Comparison of ENCODE assay signal across 23 cellular contexts in genomic region chr13:107351305-107351704, GRCh38.
DNase-seq lines count a peak whose midpoint lies in the region; ATAC-seq, FAIRE-seq and TF ChIP-seq lines count a peak whose summit lies in the region.
"Had no signal": no experiment of that assay in that cellular context is flagged by ENCODE, and none has a peak within 500 bp of the region (broad histone marks: within the 10 kb centered on the region; RNA-seq: fewer than 3 reads in every experiment).

No MANE protein-coding gene starts in this region.

- no CpG with 5 or more reads among the region's 8 CpGs for WGBS in mesendoderm (ENCODE audit: extremely low coverage, insufficient coverage, low lambda C conversion rate)

- TF ChIP-seq CTCF in BE2C (IDR thresholded peaks at IDR 0.05; ENCODE audit: low read depth, low read length) (no peak), endothelial cell of umbilical vein (IDR thresholded peaks at IDR 0.05; ENCODE audit: extremely low read depth in 1 of 2, insufficient read depth in 1 of 2, low read depth in 1 of 2, low read length in 2 of 2) (no peak), dorsolateral prefrontal cortex (IDR thresholded peaks at IDR 0.05 in 54 of 56, conservative IDR thresholded peaks at IDR 0.05 in 2 of 56; ENCODE audit: low read depth in 1 of 56, partially characterized antibody in 56 of 56) (no peak), WERI-Rb-1 (IDR thresholded peaks at IDR 0.05; ENCODE audit: low read depth, low read length) (no peak)

- H3K18ac ChIP-seq in mesendoderm (ENCODE audit: low read length): no peak overlapping the region

- peak; percentile 37 for DNase-seq in BE2C
- DNase-seq in OCI-M1 (lab: John Stamatoyannopoulos, UW): peak; percentile 65
- DNase-seq in endothelial cell of umbilical vein (ENCODE audit: low read depth, low spot score): peak; percentile 28
- peak; percentile 98 for DNase-seq in mesendoderm
- no peak for DNase-seq in erythroblast (lab: John Stamatoyannopoulos, UW)
- DNase-seq in dorsolateral prefrontal cortex: no peak
- DNase-seq in WERI-Rb-1: no peak
- DNase-seq: activated CD4-positive, alpha-beta T cell treated with anti-CD3 and anti-CD28 coated beads for 48 hours; activated CD8-positive, alpha-beta memory T cell treated with anti-CD3 and anti-CD28 coated beads, Interleukin-2, amount 10 ng/mL, durations not matched to agents 7 days and 5 days; CD4-positive, CD25-positive, alpha-beta regulatory T cell; DMS53; GF-D8; hippocampal formation; NCI-H2029; NCI-H524; stimulated activated CD4-positive, alpha-beta T cell treated with anti-CD3 and anti-CD28 coated beads, Interleukin-2, amount 100 ng/mL, for 24 hours; stimulated activated naive CD4-positive, alpha-beta T cell treated with Interleukin-2 at 50 U/mL for 16 hours; T-cell had no signal

- H4K5ac ChIP-seq in mesendoderm (ENCODE audit: low read length): no peak overlapping the region

- ATAC-seq in GM21526 (IDR thresholded peaks at IDR 0.05; ENCODE audit: low FRiP score, unreplicated experiment): no peak
- ATAC-seq: activated CD8-positive, alpha-beta memory T cell treated with anti-CD3 and anti-CD28 coated beads, Interleukin-2, amount 10 ng/mL, durations not matched to agents 7 days and 5 days; activated naive CD4-positive, alpha-beta T cell treated with anti-CD3 and anti-CD28 coated beads, Interleukin-2, amount 50 U/mL, for 72 hours; Right ventricle myocardium inferior; T-cell had no signal

- no TSS peak for BruUV-seq in endothelial cell of umbilical vein (replicated peaks; lab: Mats Ljungman, UMichigan)

- no peaks in the 10 kb centered on the region for H3K9me1 ChIP-seq in endothelial cell of umbilical vein (replicated peaks; ENCODE audit: control insufficient read depth, extremely low read depth, insufficient read depth, low read length)

- H2AFZ ChIP-seq in endothelial cell of umbilical vein (ENCODE audit: low read depth, low read length): no peak overlapping the region
- H2AFZ ChIP-seq: GM23248 had no signal

- H4K8ac ChIP-seq in mesendoderm (ENCODE audit: low read depth, low read length): no peak overlapping the region

- intact Hi-C loops in endothelial cell of umbilical vein (cut with micrococcal nuclease): no loop called here
- intact Hi-C loops in dorsolateral prefrontal cortex (cut with DNase I): no loop called here

- TF ChIP-seq POLR2A in endothelial cell of umbilical vein (IDR thresholded peaks at IDR 0.05; ENCODE audit: low read depth, low read length) (no peak), erythroblast (IDR thresholded peaks at IDR 0.05; ENCODE audit: low read length) (no peak)

- H3K4me2 ChIP-seq in endothelial cell of umbilical vein (ENCODE audit: insufficient read depth, low read length) (no peak overlapping the region), mesendoderm (ENCODE audit: low read length) (no peak overlapping the region)

- H3K4me1 ChIP-seq in BE2C (peaks cover 21% of the 10 kb centered on the region), endothelial cell of umbilical vein (ENCODE audit: control insufficient read depth, extremely low read depth, insufficient read depth, low read length) (no peaks in the 10 kb centered on the region), mesendoderm (ENCODE audit: control insufficient read depth, low read depth, low read length) (peaks cover 4% of the 10 kb centered on the region)

- no peaks in the 10 kb centered on the region for H4K20me1 ChIP-seq in endothelial cell of umbilical vein (replicated peaks; ENCODE audit: control insufficient read depth, extremely low read depth, insufficient read depth, low read length)

- H3K56ac ChIP-seq in mesendoderm (ENCODE audit: low read length): no peak overlapping the region

- H3K36me3 ChIP-seq in BE2C (no peaks in the 10 kb centered on the region), endothelial cell of umbilical vein (ENCODE audit: control insufficient read depth in 2 of 2, extremely low read depth in 1 of 2, insufficient read depth in 2 of 2, low read length in 2 of 2) (no peaks in the 10 kb centered on the region), mesendoderm (ENCODE audit: control insufficient read depth, insufficient read depth, low read length) (no peaks in the 10 kb centered on the region), WERI-Rb-1 (no peaks in the 10 kb centered on the region)

- H2AK5ac ChIP-seq in mesendoderm (ENCODE audit: low read length): no peak overlapping the region

- peaks cover 2% of the 10 kb centered on the region for H3K79me1 ChIP-seq in mesendoderm (ENCODE audit: low read length)

- H3K27me3 ChIP-seq in BE2C (no peaks in the 10 kb centered on the region), endothelial cell of umbilical vein (ENCODE audit: control insufficient read depth in 2 of 2, insufficient read depth in 2 of 2, low read length in 2 of 2) (no peaks in the 10 kb centered on the region), mesendoderm (ENCODE audit: insufficient read depth, low read length, poor library complexity) (no peaks in the 10 kb centered on the region), dorsolateral prefrontal cortex (no peaks in the 10 kb centered on the region), WERI-Rb-1 (ENCODE audit: insufficient read depth, low read depth, severe bottlenecking) (peaks cover 2% of the 10 kb centered on the region)

- H2BK15ac ChIP-seq in mesendoderm (replicated peaks; ENCODE audit: low read depth): no peak overlapping the region

- H2BK120ac ChIP-seq in mesendoderm (ENCODE audit: low read depth, low read length): no peak overlapping the region

- no peak for FAIRE-seq in endothelial cell of umbilical vein (lab: Jason Lieb, UNC)
- FAIRE-seq: GM19239 had no signal

- H2BK5ac ChIP-seq in mesendoderm (ENCODE audit: low read length): no peak overlapping the region

- POLR2A ChIA-PET in endothelial cell of umbilical vein (lab: Charles Lee): no interaction called here

- no peak overlapping the region for H3K4ac ChIP-seq in mesendoderm (ENCODE audit: low read depth, low read length)

- H3K9me3 ChIP-seq in BE2C (no peaks in the 10 kb centered on the region), endothelial cell of umbilical vein (replicated peaks; ENCODE audit: control insufficient read depth, insufficient read depth, low read length) (no peaks in the 10 kb centered on the region), WERI-Rb-1 (ENCODE audit: severe bottlenecking) (no peaks in the 10 kb centered on the region)

- H3K4me3 ChIP-seq in BE2C (ENCODE audit: low read depth, low read length) (peak overlapping the region; percentile 41), endothelial cell of umbilical vein (replicated peaks in 1 of 3; ENCODE audit: insufficient read depth in 1 of 3, low read depth in 1 of 3, low read length in 3 of 3) (no peak overlapping the region), mesendoderm (ENCODE audit: low read length) (no peak overlapping the region), dorsolateral prefrontal cortex (no peak overlapping the region), WERI-Rb-1 (ENCODE audit: low read depth, low read length) (no peak overlapping the region)
- H3K4me3 ChIP-seq: GM23248 had no signal

- no peak overlapping the region for H3K23ac ChIP-seq in mesendoderm (ENCODE audit: low read length)

- H3K79me2 ChIP-seq in endothelial cell of umbilical vein (ENCODE audit: control insufficient read depth, insufficient read depth, low read length) (no peaks in the 10 kb centered on the region), mesendoderm (ENCODE audit: control insufficient read depth, insufficient read depth, low read length) (no peaks in the 10 kb centered on the region)

- no peak overlapping the region for H3K9ac ChIP-seq in endothelial cell of umbilical vein (replicated peaks; ENCODE audit: extremely low read depth, insufficient read depth, low read length)
- no peak overlapping the region for H3K9ac ChIP-seq in mesendoderm (ENCODE audit: low read length)
- H3K9ac ChIP-seq: GM23248 had no signal

- dilution Hi-C loops in endothelial cell of umbilical vein (cut with MboI; ENCODE audit: extremely low pct_ligation_motif_present, low sequenced_read_pairs): no loop called here

- H3K27ac ChIP-seq in endothelial cell of umbilical vein (ENCODE audit: insufficient read depth, low read depth, low read length) (no peak overlapping the region), mesendoderm (ENCODE audit: low read depth, low read length) (no peak overlapping the region), dorsolateral prefrontal cortex (peak overlapping the region in 3 of 59 donors; percentile 18 to 33 (median 25)), WERI-Rb-1 (no peak overlapping the region)
- H3K27ac ChIP-seq: GM23248 had no signal

- CTCF ChIA-PET in endothelial cell of umbilical vein (lab: Charles Lee): interaction anchor here (1.2 to 1.5 kb wide), 2 partner anchors 22 to 75 kb away, joined by 3 read pairs; no protein-coding TSS in a partner anchor

TF ChIP-seq in endothelial cell of umbilical vein, 7 proteins besides CTCF, POLR2A, EP300 and RAD21:
- TF ChIP-seq GATA2 (IDR thresholded peaks at IDR 0.05; ENCODE audit: insufficient read depth, insufficient read length, low read depth, low read length) (peak; percentile 39), EZH2 (IDR thresholded peaks at IDR 0.05; ENCODE audit: borderline replicate concordance, low read depth, low read length, severe bottlenecking) (no peak)

Comparison
In these comparisons a context has a peak if more than half of its experiments do, and no peak if none do; other contexts are left out.
1. DNase-seq: peak in BE2C (single experiment), OCI-M1 (single experiment), endothelial cell of umbilical vein (single experiment) and mesendoderm (single experiment); none in erythroblast (0 of 2), dorsolateral prefrontal cortex (0 of 10) and WERI-Rb-1 (single experiment).